Comparison of ENCODE assay signal across 20 cellular contexts in the genomic region with DNA sequence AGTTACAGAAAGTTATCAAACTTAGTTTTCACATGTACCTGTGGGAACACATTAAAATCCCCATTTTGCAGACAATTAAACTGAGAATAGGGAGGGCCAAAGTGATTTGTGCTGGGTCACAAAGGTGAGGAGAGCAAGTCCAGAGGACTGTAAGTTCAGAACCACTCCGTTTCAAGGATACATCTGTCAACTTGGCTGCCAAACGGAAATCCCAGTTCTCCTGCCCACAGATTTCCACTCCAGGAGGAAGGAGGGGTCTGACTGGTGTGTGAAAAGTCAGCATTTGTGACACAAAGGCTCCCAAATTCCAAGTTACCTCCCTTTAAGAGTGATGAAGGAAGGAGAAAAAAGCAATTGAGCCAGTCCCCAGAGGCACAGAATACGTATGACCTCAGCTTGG.
"Had no signal": no experiment of that assay in that cellular context is flagged by ENCODE, and none has a peak within 500 bp of the region (broad histone marks: within the 10 kb centered on the region; RNA-seq: fewer than 3 reads in every experiment).

No MANE protein-coding gene starts in this region.

- H3K4me3 ChIP-seq: MG63, Peyer's patch had no signal

- H3K27me3 ChIP-seq: MG63, Peyer's patch had no signal

- H3K4me1 ChIP-seq: Peyer's patch had no signal

- H3K9me3 ChIP-seq: Peyer's patch had no signal

- ATAC-seq: activated T-cell treated with anti-CD3 and anti-CD28 coated beads, Interleukin-2, amount 50 U/mL, for 4 hours had no signal

- FAIRE-seq: astrocyte had no signal

- DNase-seq: activated CD4-positive, alpha-beta memory T cell treated with anti-CD3 and anti-CD28 coated beads for 36 hours; activated CD4-positive, alpha-beta T cell treated with anti-CD3 and anti-CD28 coated beads for 48 hours; activated CD4-positive, CD25-positive, alpha-beta regulatory T cell treated with anti-CD3 and anti-CD28 coated beads, Interleukin-2, amount 50 U/mL, for 72 hours; activated CD8-positive, alpha-beta memory T cell treated with anti-CD3 and anti-CD28 coated beads for 24 hours; activated effector memory CD4-positive, alpha-beta T cell treated with anti-CD3 and anti-CD28 coated beads, Interleukin-2, amount 50 U/mL, for 16 hours; activated naive CD4-positive, alpha-beta T cell treated with anti-CD3 and anti-CD28 coated beads for 36 hours; activated T-cell treated with anti-CD3 and anti-CD28 coated beads, Interleukin-2, amount 50 U/mL, for 4 hours; amygdala; MG63; NCI-H1105; NCI-H1436; NCI-H1694 treated with DMSO at 0.1 percent for 48 hours; NCI-H2029 treated with DMSO at 0.1 percent for 48 hours; NCI-H510A treated with DMSO at 0.1 percent for 48 hours; NCI-H69; NK-92 treated with Interleukin-12 subunit alpha and Interleukin-12 subunit beta, amount 100 ng/mL, for 24 hours; Peyer's patch; SHP77 treated with DMSO at 0.1 percent for 48 hours had no signal

- H3K27ac ChIP-seq: Peyer's patch, RWPE1 had no signal
